Comparison of ENCODE assay signal across 1 cellular context in the genomic region with DNA sequence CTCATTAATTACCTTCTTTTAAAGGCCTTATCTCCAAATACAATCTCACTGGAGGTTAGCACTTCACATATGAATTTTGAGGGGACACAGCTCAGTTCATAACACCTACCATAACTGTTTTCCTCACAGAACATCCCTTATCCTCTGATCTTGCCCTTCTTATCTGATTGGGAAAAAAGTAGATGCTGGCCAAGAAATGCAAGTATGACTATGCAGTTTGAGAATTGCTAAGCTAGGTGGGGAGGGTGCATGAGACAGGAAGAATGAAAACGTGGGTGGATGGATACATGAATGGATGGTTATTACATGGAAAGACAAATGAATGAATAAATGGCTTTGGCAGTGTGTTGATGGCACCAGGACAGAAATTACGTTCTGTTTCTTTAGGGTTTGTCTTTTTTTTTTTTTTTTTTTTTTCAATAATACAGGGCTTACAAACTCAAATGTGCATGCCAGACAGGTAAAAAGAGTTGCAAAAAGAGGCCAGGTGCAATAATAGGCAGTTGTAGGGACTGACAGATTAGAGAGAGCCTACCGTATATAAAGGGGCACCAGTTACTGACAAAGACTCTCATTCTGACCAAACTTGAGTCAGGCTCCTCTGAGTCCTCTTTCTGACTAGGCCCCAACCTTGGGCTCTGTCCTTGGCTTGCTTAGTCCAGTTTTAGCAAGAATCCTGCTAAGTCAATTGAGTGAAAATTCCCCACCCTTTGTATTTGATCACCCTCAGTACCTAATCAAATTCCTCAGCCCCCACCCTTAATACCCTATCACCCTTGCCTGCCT.
TF ChIP-seq lines count a peak whose summit lies in the region.

No MANE protein-coding gene starts in this region.

TF ChIP-seq in SK-N-SH, 30 proteins besides CTCF, POLR2A, EP300 and RAD21 (continued from another document):
- TF ChIP-seq, protein P1, sequence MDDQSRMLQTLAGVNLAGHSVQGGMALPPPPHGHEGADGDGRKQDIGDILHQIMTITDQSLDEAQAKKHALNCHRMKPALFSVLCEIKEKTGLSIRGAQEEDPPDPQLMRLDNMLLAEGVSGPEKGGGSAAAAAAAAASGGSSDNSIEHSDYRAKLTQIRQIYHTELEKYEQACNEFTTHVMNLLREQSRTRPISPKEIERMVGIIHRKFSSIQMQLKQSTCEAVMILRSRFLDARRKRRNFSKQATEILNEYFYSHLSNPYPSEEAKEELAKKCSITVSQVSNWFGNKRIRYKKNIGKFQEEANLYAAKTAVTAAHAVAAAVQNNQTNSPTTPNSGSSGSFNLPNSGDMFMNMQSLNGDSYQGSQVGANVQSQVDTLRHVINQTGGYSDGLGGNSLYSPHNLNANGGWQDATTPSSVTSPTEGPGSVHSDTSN (IDR thresholded peaks at IDR 0.05): peak; percentile 83
- peak; percentile 77; the same call in 1 of the 2 replicates for TF ChIP-seq TEAD4 (IDR thresholded peaks at IDR 0.05; ENCODE audit: borderline replicate concordance, insufficient read depth)
- TF ChIP-seq TCF12 (IDR thresholded peaks at IDR 0.05): peak; percentile 85
- TF ChIP-seq ELF1 (IDR thresholded peaks at IDR 0.05): no peak
- TF ChIP-seq RCOR1 (IDR thresholded peaks at IDR 0.05; ENCODE audit: low read length): no peak
- TF ChIP-seq NFIC (IDR thresholded peaks at IDR 0.05; ENCODE audit: borderline replicate concordance): peak; percentile 96
